8 cellular contexts compared by ENCODE assay signal in the genomic region with DNA sequence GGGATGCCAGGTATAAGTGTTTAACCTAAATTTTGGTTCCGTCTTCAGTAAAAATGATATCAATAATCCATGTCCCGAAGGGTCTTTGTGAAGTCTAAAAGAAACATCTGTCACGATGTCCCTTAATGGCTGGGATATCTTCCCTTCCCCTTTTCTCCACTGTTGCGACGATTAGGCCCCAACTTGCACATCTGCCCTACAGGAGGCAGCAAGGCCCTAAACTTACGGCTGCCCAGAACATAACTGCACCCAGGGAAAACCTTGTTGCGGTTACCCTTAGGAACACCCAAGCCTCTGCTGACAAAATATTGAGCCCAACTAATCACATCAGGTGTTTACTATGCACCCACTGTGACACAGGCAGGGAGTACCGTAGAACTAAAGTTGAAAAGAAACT. TPM values are rescaled to one million over a fixed set of nuclear protein-coding genes. Genes with fewer than 3 reads are reported as not detected.
DNase-seq lines count a peak whose midpoint lies in the region; ATAC-seq and TF ChIP-seq lines count a peak whose summit lies in the region.

No MANE protein-coding gene starts in this region.

- H3K4me3 ChIP-seq in KMS-11 (IDR thresholded peaks at IDR 0.05; ENCODE audit: insufficient read depth, low read depth, low read length) (no peak overlapping the region), brain microvascular endothelial cell (ENCODE audit: low read depth, low read length) (peak overlapping the region; percentile 61), right lobe of liver (peak overlapping the region; percentile 59 to 87 (median 80)), thyroid gland (replicated peaks in 1 of 3) (peak overlapping the region in 2 of 3 donors; percentile 23 to 89)

- peak overlapping the region; percentile 70 for H2AFZ ChIP-seq in KMS-11 (ENCODE audit: low read depth)

- in situ Hi-C loops in brain microvascular endothelial cell (cut with HindIII; ENCODE audit: low pct_ligation_motif_present, low sequenced_read_pairs) = no loop called here

- peak overlapping the region; percentile 83 for H3K4me2 ChIP-seq in KMS-11

- no peak for TF ChIP-seq POLR2A in right lobe of liver (IDR thresholded peaks at IDR 0.05)
- no peak for TF ChIP-seq POLR2A in thyroid gland (IDR thresholded peaks at IDR 0.05)

- no peaks in the 10 kb centered on the region for H3K27me3 ChIP-seq in KMS-11 (ENCODE audit: insufficient read depth, low read depth)
- H3K27me3 ChIP-seq in brain microvascular endothelial cell (replicated peaks) = peaks cover under 1% of the 10 kb centered on the region
- no peaks in the 10 kb centered on the region for H3K27me3 ChIP-seq in right lobe of liver
- no peaks in the 10 kb centered on the region for H3K27me3 ChIP-seq in thyroid gland

- peaks cover 46% of the 10 kb centered on the region for H3K4me1 ChIP-seq in KMS-11 (ENCODE audit: low read depth, poor library complexity, severe bottlenecking)
- peaks cover 0 to 21% (median 9%) of the 10 kb centered on the region in 4 donors for H3K4me1 ChIP-seq in right lobe of liver
- H3K4me1 ChIP-seq in thyroid gland = peaks cover 26 to 27% of the 10 kb centered on the region in 2 donors

- TF ChIP-seq CTCF in KMS-11 (conservative IDR thresholded peaks at IDR 0.05; ENCODE audit: low read depth, low read length) (peak; percentile 55; the same call in 1 of the 2 replicates), brain microvascular endothelial cell (IDR thresholded peaks at IDR 0.05; ENCODE audit: low read depth, low read length, missing control alignments) (peak; percentile 37), right lobe of liver (IDR thresholded peaks at IDR 0.05) (peak in 1 of 4 donors; percentile 9), thyroid gland (IDR thresholded peaks at IDR 0.05) (no peak)

- peaks cover 34% of the 10 kb centered on the region for H3K79me2 ChIP-seq in KMS-11 (ENCODE audit: insufficient read depth, low read depth)

- H4K20me1 ChIP-seq in KMS-11 (ENCODE audit: insufficient read depth) = no peaks in the 10 kb centered on the region

- intact Hi-C loops in right lobe of liver (cut with DNase I) = no loop called here
- intact Hi-C loops in thyroid gland (cut with DNase I) = loop anchor here (10.0 kb wide), 1 partner anchor 117 kb away; no protein-coding TSS in a partner anchor

- 58% methylated on average over 6 of the region's 8 CpGs for WGBS in right lobe of liver (ENCODE audit: insufficient coverage, low coverage, low lambda C conversion rate, missing lambda C conversion rate)
- WGBS in thyroid gland, 2 donors = 56 to 59% methylated on average over 8 of the region's 8 CpGs

- H3K9ac ChIP-seq in KMS-11 = peak overlapping the region; percentile 81

- H3K27ac ChIP-seq in KMS-11 (peak overlapping the region; percentile 84), brain microvascular endothelial cell (no peak overlapping the region), right lobe of liver (peak overlapping the region; percentile 90 to 97 (median 96)), thyroid gland (peak overlapping the region; percentile 76 to 97 (median 94))

- no peak for ATAC-seq in right lobe of liver
- no peak for ATAC-seq in HG03025 (IDR thresholded peaks at IDR 0.05; ENCODE audit: low FRiP score, unreplicated experiment)

- no peaks in the 10 kb centered on the region for H3K36me3 ChIP-seq in KMS-11 (ENCODE audit: insufficient read depth)
- no peaks in the 10 kb centered on the region for H3K36me3 ChIP-seq in brain microvascular endothelial cell (replicated peaks)
- H3K36me3 ChIP-seq in right lobe of liver = no peaks in the 10 kb centered on the region
- H3K36me3 ChIP-seq in thyroid gland = no peaks in the 10 kb centered on the region

- no peaks in the 10 kb centered on the region for H3K9me3 ChIP-seq in right lobe of liver
- no peaks in the 10 kb centered on the region for H3K9me3 ChIP-seq in thyroid gland

- DNase-seq in DMS79 (lab: John Stamatoyannopoulos, UW) (peak; percentile 46), SHP77 treated with DMSO at 0.1 percent for 48 hours (lab: John Stamatoyannopoulos, UW) (peak; percentile 66), brain microvascular endothelial cell (no peak), right lobe of liver (no peak), thyroid gland (no peak), AG08396 (ENCODE audit: low spot score) (no peak)

RNA-seq across cellular contexts. Expression of a gene that starts 1.2 kb away (rescaled TPM):
- total RNA-seq in right lobe of liver (10 to 100 TPM; 31.2 to 46.1 (median 36.0) TPM), thyroid gland (100 to 1,000 TPM in 3 of 4 donors, 10 to 100 TPM in 1; 91.1 to 157 (median 129) TPM)

Comparison
In these comparisons a context has a peak if more than half of its experiments do, and no peak if none do; other contexts are left out.
1. DNase-seq: peak in DMS79 (single experiment) and SHP77 treated with DMSO at 0.1 percent for 48 hours (single experiment); none in brain microvascular endothelial cell (single experiment), right lobe of liver (0 of 3), thyroid gland (0 of 2) and AG08396 (single experiment).
2. CTCF ChIP-seq: peak in KMS-11 (single experiment) and brain microvascular endothelial cell (single experiment); none in thyroid gland (0 of 6).